8 cellular contexts compared by ENCODE assay signal in genomic region chr1:161225534-161226319, GRCh38. TPM values are rescaled to one million over a fixed set of nuclear protein-coding genes. Genes with fewer than 3 reads are reported as not detected.
DNase-seq lines count a peak whose midpoint lies in the region; ATAC-seq and TF ChIP-seq lines count a peak whose summit lies in the region.

TSS of gene TOMM40L (plus strand) at chr1:161226060. CDS start at chr1:161226490, 430 bp downstream.

- TF ChIP-seq CTCF in GM12865 (IDR thresholded peaks at IDR 0.05; ENCODE audit: insufficient read depth, low read depth, low read length, missing control alignments) (peak; percentile 56), osteocyte (IDR thresholded peaks at IDR 0.05) (peak; percentile 64), thyroid gland (IDR thresholded peaks at IDR 0.05) (peak in 5 of 6 experiments; percentile 12 to 55 (median 48))

- peak in 1 of 2 donors; percentile 34 for TF ChIP-seq POLR2A in thyroid gland (IDR thresholded peaks at IDR 0.05)

- H3K4me3 Mint-ChIP-seq in activated naive CD8-positive, alpha-beta T cell treated with anti-CD3 and anti-CD28 coated beads, Interleukin-2, amount 10 ng/mL, durations not matched to agents 7 days and 5 days: peak within 1 kb of the TSS; percentile 99
- H3K4me3 Mint-ChIP-seq in osteocyte (ENCODE audit: unreplicated experiment): peak within 1 kb of the TSS; percentile 100

- no peaks in the 10 kb centered on the region for H3K9me3 Mint-ChIP-seq in activated naive CD8-positive, alpha-beta T cell treated with anti-CD3 and anti-CD28 coated beads, Interleukin-2, amount 10 ng/mL, durations not matched to agents 7 days and 5 days
- H3K9me3 Mint-ChIP-seq in osteocyte (ENCODE audit: unreplicated experiment): no peaks in the 10 kb centered on the region

- H3K9me3 ChIP-seq in thyroid gland: no peaks in the 10 kb centered on the region

- peak; percentile 92 for ATAC-seq in HG02623 (IDR thresholded peaks at IDR 0.05; ENCODE audit: unreplicated experiment)
- peak; percentile 96 for ATAC-seq in activated naive CD8-positive, alpha-beta T cell treated with anti-CD3 and anti-CD28 coated beads, Interleukin-2, amount 10 ng/mL, durations not matched to agents 7 days and 5 days (ENCODE audit: low read depth)

- no peaks in the 10 kb centered on the region for H3K27me3 ChIP-seq in thyroid gland

- DNase-seq in GM12865 (ENCODE audit: low read depth): peak; percentile 99
- DNase-seq in NCI-H1092 treated with DMSO at 0.1 percent for 48 hours (lab: John Stamatoyannopoulos, UW): peak; percentile 90
- DNase-seq in SKM-1 (lab: John Stamatoyannopoulos, UW; ENCODE audit: unreplicated experiment): peak; percentile 100
- peak; percentile 81 for DNase-seq in activated naive CD8-positive, alpha-beta T cell treated with anti-CD3 and anti-CD28 coated beads, Interleukin-2, amount 10 ng/mL, durations not matched to agents 7 days and 5 days
- peak; percentile 82 to 98 (median 93) for DNase-seq in head of caudate nucleus
- DNase-seq in osteocyte (ENCODE audit: extremely low spot score, unreplicated experiment): peak; percentile 95
- peak; percentile 90 to 94 for DNase-seq in thyroid gland

- peak within 1 kb of the TSS in 2 of 3 donors; percentile 49 to 53 for H3K27ac ChIP-seq in thyroid gland

- H3K4me3 ChIP-seq in GM12865 (ENCODE audit: low read depth, low read length): peak within 1 kb of the TSS; percentile 63
- H3K4me3 ChIP-seq in thyroid gland (replicated peaks in 1 of 3): peak within 1 kb of the TSS; percentile 12 to 66 (median 56)

- peaks cover 3% of the 10 kb centered on the region for H3K36me3 Mint-ChIP-seq in activated naive CD8-positive, alpha-beta T cell treated with anti-CD3 and anti-CD28 coated beads, Interleukin-2, amount 10 ng/mL, durations not matched to agents 7 days and 5 days
- H3K36me3 Mint-ChIP-seq in osteocyte (ENCODE audit: unreplicated experiment): peaks cover 7% of the 10 kb centered on the region

- peaks cover 10 to 14% of the 10 kb centered on the region in 2 donors for H3K36me3 ChIP-seq in thyroid gland

- H3K4me1 Mint-ChIP-seq in activated naive CD8-positive, alpha-beta T cell treated with anti-CD3 and anti-CD28 coated beads, Interleukin-2, amount 10 ng/mL, durations not matched to agents 7 days and 5 days: peaks cover 31% of the 10 kb centered on the region
- peaks cover 22% of the 10 kb centered on the region for H3K4me1 Mint-ChIP-seq in osteocyte (ENCODE audit: unreplicated experiment)

- H3K4me1 ChIP-seq in thyroid gland: peaks cover 16 to 19% of the 10 kb centered on the region in 2 donors

- intact Hi-C loops in head of caudate nucleus (cut with DNase I): loop anchor here (2.0 to 5.0 kb wide), 4 partner anchors 23 to 162 kb away; partner anchors contain the start of genes NDUFS2 and SDHC
- intact Hi-C loops in thyroid gland (cut with DNase I): loop anchor here (5.0 to 10.0 kb wide), 3 partner anchors 51 to 157 kb away; partner anchors contain the start of genes B4GALT3 and MPZ

- no peaks in the 10 kb centered on the region for H3K27me3 Mint-ChIP-seq in activated naive CD8-positive, alpha-beta T cell treated with anti-CD3 and anti-CD28 coated beads, Interleukin-2, amount 10 ng/mL, durations not matched to agents 7 days and 5 days
- H3K27me3 Mint-ChIP-seq in osteocyte (ENCODE audit: unreplicated experiment): peaks cover 5% of the 10 kb centered on the region

- POLR2A ChIA-PET in activated naive CD8-positive, alpha-beta T cell treated with anti-CD3 and anti-CD28 coated beads, Interleukin-2, amount 10 ng/mL, durations not matched to agents 7 days and 5 days (lab: Charles Lee): interaction anchor here (0.6 to 4.0 kb wide), 22 partner anchors 11 to 174 kb away, joined by 3 to 38 read pairs (median 6); partner anchors contain the start of genes ADAMTS4, FCER1G, NDUFS2 and NIT1

- 5 to 6% methylated on average over 16 of the region's 16 CpGs for WGBS in thyroid gland, 2 donors

- H3K27ac Mint-ChIP-seq in activated naive CD8-positive, alpha-beta T cell treated with anti-CD3 and anti-CD28 coated beads, Interleukin-2, amount 10 ng/mL, durations not matched to agents 7 days and 5 days: peak within 1 kb of the TSS; percentile 97
- peak within 1 kb of the TSS; percentile 97 for H3K27ac Mint-ChIP-seq in osteocyte (ENCODE audit: unreplicated experiment)

RNA-seq across cellular contexts. Expression of gene TOMM40L, which starts in this region (rescaled TPM):
- total RNA-seq in activated naive CD8-positive, alpha-beta T cell treated with anti-CD3 and anti-CD28 coated beads, Interleukin-2, amount 10 ng/mL, durations not matched to agents 7 days and 5 days: 10 to 100 TPM; 13.7 to 17.4 TPM
- total RNA-seq in osteocyte: 8.6 and 10.3 TPM in 2 replicates
- total RNA-seq in thyroid gland: 10 to 100 TPM in 1 of 4 donors, 1 to 10 TPM in 3; 7.0 to 12.4 (median 8.3) TPM

Comparison
In these comparisons a context has a peak if more than half of its experiments do, and no peak if none do; other contexts are left out.
1. Peak in every context shown above with its lines: DNase-seq, ATAC-seq, H3K4me3 ChIP-seq and H3K27ac ChIP-seq.